In the genomic region with DNA sequence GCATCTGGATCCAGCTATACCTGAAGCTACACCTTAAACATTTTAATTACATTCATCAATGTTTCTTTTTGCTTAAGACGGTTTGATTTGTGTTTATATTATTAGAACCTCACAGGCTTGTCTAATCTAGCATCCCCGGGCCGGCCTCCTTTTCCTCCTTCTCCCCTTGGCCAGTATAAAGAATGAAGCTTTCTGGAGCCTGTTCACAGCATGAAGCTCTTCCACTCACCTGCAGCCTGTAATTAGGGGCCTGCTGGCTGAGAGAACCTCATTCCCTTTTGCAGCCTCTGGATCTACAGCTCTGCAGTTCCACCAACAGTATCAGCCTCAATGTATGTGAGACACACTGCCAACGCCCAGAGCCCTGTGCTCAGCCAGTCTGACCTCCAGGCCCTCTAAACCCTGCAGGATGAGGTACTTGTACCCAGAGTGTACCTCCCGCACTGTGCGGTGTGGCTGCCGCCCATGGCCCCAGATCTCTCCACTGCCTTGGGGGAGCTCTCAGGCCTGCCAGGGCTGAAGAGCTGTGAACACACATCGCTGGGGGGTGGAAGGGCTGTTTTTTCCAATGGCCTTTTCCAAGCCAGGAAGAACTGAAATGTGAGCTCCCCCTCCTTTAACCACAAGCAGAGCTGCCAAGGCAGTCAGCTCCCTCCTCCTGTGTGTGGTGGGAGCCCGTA, we compare ENCODE assay signal across 14 cellular contexts.
DNase-seq lines count a peak whose midpoint lies in the region; TF ChIP-seq lines count a peak whose summit lies in the region.
"Had no signal": no experiment of that assay in that cellular context is flagged by ENCODE, and none has a peak within 500 bp of the region (broad histone marks: within the 10 kb centered on the region; RNA-seq: fewer than 3 reads in every experiment).

No MANE protein-coding gene starts in this region.

- H3K4me1 ChIP-seq in esophagus muscularis mucosa: peaks cover 0 to under 1% (median 0%) of the 10 kb centered on the region in 4 donors
- H3K4me1 ChIP-seq in smooth muscle cell (ENCODE audit: low read depth): no peaks in the 10 kb centered on the region

- DNase-seq in GM03348 (ENCODE audit: low spot score): peak; percentile 72
- DNase-seq in NCI-H2081 treated with DMSO at 0.1 percent for 48 hours (lab: John Stamatoyannopoulos, UW): peak; percentile 17
- DNase-seq in esophagus muscularis mucosa (ENCODE audit: extremely low spot score): peak; percentile 90
- DNase-seq in retinal pigment epithelial cell (ENCODE audit: low read depth): peak; percentile 54
- no peak for DNase-seq in activated T-cell treated with anti-CD3 and anti-CD28 coated beads, Interleukin-2, amount 50 U/mL, for 1 hour
- no peak for DNase-seq in HuH-7 (ENCODE audit: low spot score)
- no peak for DNase-seq in smooth muscle cell (lab: John Stamatoyannopoulos, UW; ENCODE audit: unreplicated experiment)
- DNase-seq: activated CD4-positive, alpha-beta T cell treated with anti-CD3 and anti-CD28 coated beads for 36 hours; DND-41; foreskin keratinocyte; midbrain; NCI-H146; SIG-M5; stimulated activated naive CD4-positive, alpha-beta T cell treated with Interleukin-2 at 50 U/mL for 16 hours had no signal

- no peak overlapping the region for H2AFZ ChIP-seq in smooth muscle cell (ENCODE audit: low read depth)

- intact Hi-C loops in esophagus muscularis mucosa (cut with DNase I): no loop called here

- no peak for TF ChIP-seq POLR2A in esophagus muscularis mucosa (IDR thresholded peaks at IDR 0.05; ENCODE audit: low read depth)

- TF ChIP-seq EP300 in esophagus muscularis mucosa (IDR thresholded peaks at IDR 0.05): no peak

- H3K4me2 ChIP-seq in smooth muscle cell: no peak overlapping the region

- TF ChIP-seq CTCF in esophagus muscularis mucosa (IDR thresholded peaks at IDR 0.05): no peak
- TF ChIP-seq CTCF in retinal pigment epithelial cell (conservative IDR thresholded peaks at IDR 0.05; ENCODE audit: low read depth, low read length): no peak
- no peak for TF ChIP-seq CTCF in smooth muscle cell (IDR thresholded peaks at IDR 0.05; ENCODE audit: borderline replicate concordance, insufficient read depth, poor library complexity, severe bottlenecking)

- H3K9ac ChIP-seq in smooth muscle cell (ENCODE audit: low read depth): no peak overlapping the region

- WGBS in esophagus muscularis mucosa: 69% methylated on average over 9 of the region's 9 CpGs
- 83% methylated on average over 9 of the region's 9 CpGs for WGBS in smooth muscle cell (ENCODE audit: low lambda C conversion rate)

- H3F3A ChIP-seq in smooth muscle cell (ENCODE audit: low read depth): no peaks in the 10 kb centered on the region

- no peaks in the 10 kb centered on the region for H4K20me1 ChIP-seq in smooth muscle cell (ENCODE audit: low read depth)

- H3K27me3 ChIP-seq in esophagus muscularis mucosa: no peaks in the 10 kb centered on the region
- H3K27me3 ChIP-seq in smooth muscle cell (ENCODE audit: low read depth): no peaks in the 10 kb centered on the region

- H3K4me3 ChIP-seq in esophagus muscularis mucosa (no peak overlapping the region), retinal pigment epithelial cell (ENCODE audit: low read length) (no peak overlapping the region), smooth muscle cell (no peak overlapping the region)

- no peaks in the 10 kb centered on the region for H3K79me2 ChIP-seq in smooth muscle cell (ENCODE audit: low read depth)

- no peak overlapping the region for H3K27ac ChIP-seq in esophagus muscularis mucosa (replicated peaks in 1 of 4)
- H3K27ac ChIP-seq in smooth muscle cell (ENCODE audit: low read depth): no peak overlapping the region
- H3K27ac ChIP-seq: foreskin keratinocyte had no signal

- H3K36me3 ChIP-seq in esophagus muscularis mucosa (no peaks in the 10 kb centered on the region), smooth muscle cell (ENCODE audit: low read depth) (no peaks in the 10 kb centered on the region)

- H3K9me3 ChIP-seq in esophagus muscularis mucosa: no peaks in the 10 kb centered on the region
- H3K9me3 ChIP-seq in smooth muscle cell (replicated peaks; ENCODE audit: low read depth): no peaks in the 10 kb centered on the region

Comparison
In these comparisons a context has a peak if more than half of its experiments do, and no peak if none do; other contexts are left out.
1. DNase-seq: peak in GM03348 (single experiment), NCI-H2081 treated with DMSO at 0.1 percent for 48 hours (single experiment), esophagus muscularis mucosa (single experiment) and retinal pigment epithelial cell (single experiment); none in activated T-cell treated with anti-CD3 and anti-CD28 coated beads, Interleukin-2, amount 50 U/mL, for 1 hour (single experiment), HuH-7 (single experiment) and smooth muscle cell (single experiment).